ENCODE assay signal across 22 cellular contexts in genomic region chr3:123158899-123159390, GRCh38.
"Had no signal": no experiment of that assay in that cellular context is flagged by ENCODE, and none has a peak within 500 bp of the region (broad histone marks: within the 10 kb centered on the region; RNA-seq: fewer than 3 reads in every experiment).

No MANE protein-coding gene starts in this region.

- H3K36me3 Mint-ChIP-seq: activated CD8-positive, alpha-beta memory T cell treated with anti-CD3 and anti-CD28 coated beads, Interleukin-2, amount 10 ng/mL, durations not matched to agents 7 days and 5 days had no signal

- H3K9me3 ChIP-seq: breast epithelium, SJSA1 had no signal

- H3K27me3 Mint-ChIP-seq: activated CD4-positive, alpha-beta memory T cell treated with anti-CD3 and anti-CD28 coated beads, Interleukin-2, amount 10 ng/mL, durations not matched to agents 7 days and 5 days; activated CD4-positive, alpha-beta T cell treated with anti-CD3 and anti-CD28 coated beads for 36 hours; activated CD8-positive, alpha-beta memory T cell treated with anti-CD3 and anti-CD28 coated beads, Interleukin-2, amount 10 ng/mL, durations not matched to agents 7 days and 5 days; T-cell had no signal

- H3K4me1 Mint-ChIP-seq: activated CD4-positive, alpha-beta memory T cell treated with anti-CD3 and anti-CD28 coated beads, Interleukin-2, amount 10 ng/mL, durations not matched to agents 7 days and 5 days; activated CD4-positive, alpha-beta T cell treated with anti-CD3 and anti-CD28 coated beads for 36 hours; activated CD8-positive, alpha-beta memory T cell treated with anti-CD3 and anti-CD28 coated beads, Interleukin-2, amount 10 ng/mL, durations not matched to agents 7 days and 5 days; T-cell had no signal

- H3K27ac Mint-ChIP-seq: activated CD4-positive, alpha-beta memory T cell treated with anti-CD3 and anti-CD28 coated beads, Interleukin-2, amount 10 ng/mL, durations not matched to agents 7 days and 5 days; activated CD4-positive, alpha-beta T cell treated with anti-CD3 and anti-CD28 coated beads for 36 hours; activated CD8-positive, alpha-beta memory T cell treated with anti-CD3 and anti-CD28 coated beads, Interleukin-2, amount 10 ng/mL, durations not matched to agents 7 days and 5 days; activated naive CD4-positive, alpha-beta T cell treated with anti-CD3 and anti-CD28 coated beads, Interleukin-2, amount 50 U/mL, for 72 hours; T-cell had no signal

- H3K36me3 ChIP-seq: breast epithelium, SJSA1 had no signal

- H3K4me3 Mint-ChIP-seq: activated CD4-positive, alpha-beta memory T cell treated with anti-CD3 and anti-CD28 coated beads, Interleukin-2, amount 10 ng/mL, durations not matched to agents 7 days and 5 days; activated CD4-positive, alpha-beta T cell treated with anti-CD3 and anti-CD28 coated beads for 36 hours; activated CD8-positive, alpha-beta memory T cell treated with anti-CD3 and anti-CD28 coated beads, Interleukin-2, amount 10 ng/mL, durations not matched to agents 7 days and 5 days; activated T-cell treated with anti-CD3 and anti-CD28 coated beads, Interleukin-2, amount 50 U/mL, for 4 hours; T-cell had no signal

- DNase-seq: activated CD4-positive, alpha-beta memory T cell treated with anti-CD3 and anti-CD28 coated beads, Interleukin-2, amount 10 ng/mL, durations not matched to agents 7 days and 5 days; activated CD4-positive, alpha-beta T cell treated with anti-CD3 and anti-CD28 coated beads for 36 hours; activated CD4-positive, alpha-beta T cell treated with anti-CD3 and anti-CD28 coated beads, Interleukin-2, amount 50 U/mL, for 1 hour; activated CD4-positive, CD25-positive, alpha-beta regulatory T cell; activated CD8-positive, alpha-beta memory T cell treated with anti-CD3 and anti-CD28 coated beads, Interleukin-2, amount 10 ng/mL, durations not matched to agents 7 days and 5 days; activated effector memory CD4-positive, alpha-beta T cell treated with anti-CD3 and anti-CD28 coated beads, Interleukin-2, amount 50 U/mL, for 16 hours; activated naive CD4-positive, alpha-beta T cell treated with Interleukin-2 at 50 U/mL for 16 hours; activated T-cell treated with anti-CD3 and anti-CD28 coated beads, Interleukin-2, amount 50 U/mL, for 4 hours; caudate nucleus; NCI-H1092; NCI-H1417 treated with DMSO at 0.1 percent for 48 hours; NCI-H1694; NCI-H2029 treated with DMSO at 0.1 percent for 48 hours; NCI-H446; SHP77; T-cell; T-helper 2 cell; T1000 had no signal

- H3K4me1 ChIP-seq: breast epithelium had no signal

- H3K4me3 ChIP-seq: breast epithelium, SJSA1 had no signal

- H3K27me3 ChIP-seq: breast epithelium, SJSA1 had no signal

- H3K4me2 ChIP-seq: KMS-11 had no signal

- H3K27ac ChIP-seq: breast epithelium, KMS-11, SJSA1 had no signal

- H3K9me3 Mint-ChIP-seq: activated CD4-positive, alpha-beta memory T cell treated with anti-CD3 and anti-CD28 coated beads, Interleukin-2, amount 10 ng/mL, durations not matched to agents 7 days and 5 days; activated naive CD4-positive, alpha-beta T cell treated with anti-CD3 and anti-CD28 coated beads, Interleukin-2, amount 50 U/mL, for 72 hours; activated T-cell treated with anti-CD3 and anti-CD28 coated beads, Interleukin-2, amount 50 U/mL, for 4 hours; T-cell had no signal

- H3K9ac ChIP-seq: KMS-11 had no signal
